1 cellular context compared by ENCODE assay signal in the genomic region with DNA sequence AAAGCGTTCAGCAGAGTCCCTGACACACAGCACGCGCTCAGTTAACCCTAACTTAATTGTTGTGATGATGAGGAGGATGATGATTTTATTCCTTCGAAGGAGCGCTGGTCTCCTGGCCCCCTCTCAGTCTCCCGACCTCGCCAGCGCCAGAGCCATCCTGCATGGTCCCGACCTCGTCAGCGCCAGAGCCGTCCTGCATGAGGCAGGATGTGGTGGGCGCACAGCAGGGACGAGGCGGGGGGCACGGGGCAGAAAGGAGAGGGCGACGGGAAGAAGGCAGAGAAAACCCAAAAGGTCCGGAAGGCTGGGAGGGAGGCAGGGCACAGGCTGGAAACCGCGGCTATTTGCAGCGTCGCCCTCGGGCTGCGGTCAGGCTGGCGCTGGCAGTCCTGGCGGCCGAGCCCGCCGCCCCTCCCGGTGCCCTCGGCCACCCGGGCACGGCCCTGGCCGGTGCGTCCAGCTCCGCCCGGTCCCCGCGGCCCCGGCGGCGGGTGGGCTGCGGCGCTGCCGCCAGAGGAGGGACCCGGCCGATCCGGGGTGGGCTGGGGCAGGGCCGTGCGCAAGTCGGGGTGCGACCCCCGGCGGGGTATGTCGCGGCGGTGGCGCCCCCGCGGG.
A peak's percentile ranks its signal among the peaks of the same experiment; 100 is the strongest.
TF ChIP-seq lines count a peak whose summit lies in the region.

No MANE protein-coding gene starts in this region.

TF ChIP-seq in WTC11, 78 proteins besides CTCF, POLR2A, EP300 and RAD21 (continued from another document):
- TF ChIP-seq, protein P1, sequence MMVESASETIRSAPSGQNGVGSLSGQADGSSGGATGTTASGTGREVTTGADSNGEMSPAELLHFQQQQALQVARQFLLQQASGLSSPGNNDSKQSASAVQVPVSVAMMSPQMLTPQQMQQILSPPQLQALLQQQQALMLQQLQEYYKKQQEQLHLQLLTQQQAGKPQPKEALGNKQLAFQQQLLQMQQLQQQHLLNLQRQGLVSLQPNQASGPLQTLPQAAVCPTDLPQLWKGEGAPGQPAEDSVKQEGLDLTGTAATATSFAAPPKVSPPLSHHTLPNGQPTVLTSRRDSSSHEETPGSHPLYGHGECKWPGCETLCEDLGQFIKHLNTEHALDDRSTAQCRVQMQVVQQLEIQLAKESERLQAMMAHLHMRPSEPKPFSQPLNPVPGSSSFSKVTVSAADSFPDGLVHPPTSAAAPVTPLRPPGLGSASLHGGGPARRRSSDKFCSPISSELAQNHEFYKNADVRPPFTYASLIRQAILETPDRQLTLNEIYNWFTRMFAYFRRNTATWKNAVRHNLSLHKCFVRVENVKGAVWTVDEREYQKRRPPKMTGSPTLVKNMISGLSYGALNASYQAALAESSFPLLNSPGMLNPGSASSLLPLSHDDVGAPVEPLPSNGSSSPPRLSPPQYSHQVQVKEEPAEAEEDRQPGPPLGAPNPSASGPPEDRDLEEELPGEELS (CRISPR knock-in tag; IDR thresholded peaks at IDR 0.05), result 0 out of 2 replicates have a peak, but pooled peaks have one; percentile 42
- TF ChIP-seq MXD4 (CRISPR knock-in tag; IDR thresholded peaks at IDR 0.05; ENCODE audit: borderline replicate concordance), result no peak
- 0 out of 2 replicates have a peak, but pooled peaks have one; percentile 49 for TF ChIP-seq TEAD1 (CRISPR knock-in tag; IDR thresholded peaks at IDR 0.05)
- TF ChIP-seq, protein P2, sequence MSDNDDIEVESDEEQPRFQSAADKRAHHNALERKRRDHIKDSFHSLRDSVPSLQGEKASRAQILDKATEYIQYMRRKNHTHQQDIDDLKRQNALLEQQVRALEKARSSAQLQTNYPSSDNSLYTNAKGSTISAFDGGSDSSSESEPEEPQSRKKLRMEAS (CRISPR knock-in tag; IDR thresholded peaks at IDR 0.05), result peak; percentile 77
- 0 out of 2 replicates have a peak, but pooled peaks have one; percentile 28 for TF ChIP-seq ZNF121 (CRISPR knock-in tag; IDR thresholded peaks at IDR 0.05)
- TF ChIP-seq ZNF219 (CRISPR knock-in tag; IDR thresholded peaks at IDR 0.05; ENCODE audit: borderline replicate concordance), result no peak
- TF ChIP-seq ZNF232 (CRISPR knock-in tag; IDR thresholded peaks at IDR 0.05), result 0 out of 2 replicates have a peak, but pooled peaks have one; percentile 73
- TF ChIP-seq, protein P3, sequence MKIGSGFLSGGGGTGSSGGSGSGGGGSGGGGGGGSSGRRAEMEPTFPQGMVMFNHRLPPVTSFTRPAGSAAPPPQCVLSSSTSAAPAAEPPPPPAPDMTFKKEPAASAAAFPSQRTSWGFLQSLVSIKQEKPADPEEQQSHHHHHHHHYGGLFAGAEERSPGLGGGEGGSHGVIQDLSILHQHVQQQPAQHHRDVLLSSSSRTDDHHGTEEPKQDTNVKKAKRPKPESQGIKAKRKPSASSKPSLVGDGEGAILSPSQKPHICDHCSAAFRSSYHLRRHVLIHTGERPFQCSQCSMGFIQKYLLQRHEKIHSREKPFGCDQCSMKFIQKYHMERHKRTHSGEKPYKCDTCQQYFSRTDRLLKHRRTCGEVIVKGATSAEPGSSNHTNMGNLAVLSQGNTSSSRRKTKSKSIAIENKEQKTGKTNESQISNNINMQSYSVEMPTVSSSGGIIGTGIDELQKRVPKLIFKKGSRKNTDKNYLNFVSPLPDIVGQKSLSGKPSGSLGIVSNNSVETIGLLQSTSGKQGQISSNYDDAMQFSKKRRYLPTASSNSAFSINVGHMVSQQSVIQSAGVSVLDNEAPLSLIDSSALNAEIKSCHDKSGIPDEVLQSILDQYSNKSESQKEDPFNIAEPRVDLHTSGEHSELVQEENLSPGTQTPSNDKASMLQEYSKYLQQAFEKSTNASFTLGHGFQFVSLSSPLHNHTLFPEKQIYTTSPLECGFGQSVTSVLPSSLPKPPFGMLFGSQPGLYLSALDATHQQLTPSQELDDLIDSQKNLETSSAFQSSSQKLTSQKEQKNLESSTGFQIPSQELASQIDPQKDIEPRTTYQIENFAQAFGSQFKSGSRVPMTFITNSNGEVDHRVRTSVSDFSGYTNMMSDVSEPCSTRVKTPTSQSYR (CRISPR knock-in tag; IDR thresholded peaks at IDR 0.05), result peak; percentile 15; the same call in 1 of the 2 replicates
- TF ChIP-seq, protein P4, sequence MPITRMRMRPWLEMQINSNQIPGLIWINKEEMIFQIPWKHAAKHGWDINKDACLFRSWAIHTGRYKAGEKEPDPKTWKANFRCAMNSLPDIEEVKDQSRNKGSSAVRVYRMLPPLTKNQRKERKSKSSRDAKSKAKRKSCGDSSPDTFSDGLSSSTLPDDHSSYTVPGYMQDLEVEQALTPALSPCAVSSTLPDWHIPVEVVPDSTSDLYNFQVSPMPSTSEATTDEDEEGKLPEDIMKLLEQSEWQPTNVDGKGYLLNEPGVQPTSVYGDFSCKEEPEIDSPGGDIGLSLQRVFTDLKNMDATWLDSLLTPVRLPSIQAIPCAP (CRISPR knock-in tag; IDR thresholded peaks at IDR 0.05), result no peak
